19 cellular contexts compared by ENCODE assay signal in genomic region chr15:63442080-63442479, GRCh38.
"Had no signal": no experiment of that assay in that cellular context is flagged by ENCODE, and none has a peak within 500 bp of the region (broad histone marks: within the 10 kb centered on the region; RNA-seq: fewer than 3 reads in every experiment).

No MANE protein-coding gene starts in this region.

- H3K4me3 ChIP-seq: breast epithelium, colonic mucosa had no signal

- H3K27me3 ChIP-seq: breast epithelium, colonic mucosa had no signal

- H3K4me1 ChIP-seq: breast epithelium, colonic mucosa had no signal

- H3K27ac ChIP-seq: breast epithelium, colonic mucosa, KMS-11 had no signal

- DNase-seq: activated CD4-positive, alpha-beta T cell treated with anti-CD3 and anti-CD28 coated beads for 48 hours; activated CD4-positive, alpha-beta T cell treated with anti-CD3 and anti-CD28 coated beads, Interleukin-2, amount 50 U/mL, for 4 hours; activated CD8-positive, alpha-beta memory T cell treated with anti-CD3 and anti-CD28 coated beads, Interleukin-2, amount 50 U/mL, for 48 hours; activated CD8-positive, alpha-beta T cell treated with anti-CD3 and anti-CD28 coated beads, Interleukin-2, amount 10 ng/mL, durations not matched to agents 7 days and 5 days; activated effector memory CD4-positive, alpha-beta T cell treated with Interleukin-2 at 50 U/mL for 16 hours; activated naive CD4-positive, alpha-beta T cell; activated T-cell treated with anti-CD3 and anti-CD28 coated beads, Interleukin-2, amount 50 U/mL, for 1 hour; aorta; colonic mucosa; NCI-H1048; NCI-H1694; NCI-H2029 treated with DMSO at 0.1 percent for 48 hours; NCI-H510A treated with DMSO at 0.1 percent for 48 hours; NCI-H69; SIG-M5; T1000 had no signal

- H3K9me3 ChIP-seq: breast epithelium, colonic mucosa had no signal

- ATAC-seq: activated CD4-positive, CD25-positive, alpha-beta regulatory T cell treated with anti-CD3 and anti-CD28 coated beads, Interleukin-2, amount 50 U/mL, for 24 hours; activated CD8-positive, alpha-beta T cell treated with anti-CD3 and anti-CD28 coated beads, Interleukin-2, amount 10 ng/mL, durations not matched to agents 7 days and 5 days had no signal

- H3K9ac ChIP-seq: KMS-11 had no signal

- H3K4me2 ChIP-seq: KMS-11 had no signal

- H3K36me3 ChIP-seq: breast epithelium, colonic mucosa had no signal
